ENCODE assay signal across 14 cellular contexts in genomic region chr3:186143280-186143679, GRCh38.
"Had no signal": no experiment of that assay in that cellular context is flagged by ENCODE, and none has a peak within 500 bp of the region (broad histone marks: within the 10 kb centered on the region; RNA-seq: fewer than 3 reads in every experiment).

No MANE protein-coding gene starts in this region.

- H3K4me1 ChIP-seq: gastroesophageal sphincter, left lung, transverse colon had no signal

- ATAC-seq: gastroesophageal sphincter; left lung; natural killer cell; stimulated activated naive B cell treated with anti-CD40 and anti-IgM and Interleukin-4, amounts not matched to agents 10 μg/mL and 1 μg/mL and 100 μg/mL, for 72 hours had no signal

- H3K4me1 Mint-ChIP-seq: activated B cell treated with CpG ODN at 0.5 μM for 24 hours; activated CD4-positive, alpha-beta T cell treated with anti-CD3 and anti-CD28 coated beads, Interleukin-2, amount 10 ng/mL, durations not matched to agents 7 days and 5 days; natural killer cell had no signal

- H3K27me3 ChIP-seq: gastroesophageal sphincter, hepatocyte, left lung, transverse colon had no signal

- H3K27ac Mint-ChIP-seq: activated B cell treated with CpG ODN at 0.5 μM for 24 hours; activated CD4-positive, alpha-beta T cell treated with anti-CD3 and anti-CD28 coated beads, Interleukin-2, amount 10 ng/mL, durations not matched to agents 7 days and 5 days; activated naive CD8-positive, alpha-beta T cell treated with anti-CD3 and anti-CD28 coated beads for 36 hours; natural killer cell; stimulated activated naive B cell treated with anti-CD40 and anti-IgM and Interleukin-4, amounts not matched to agents 10 μg/mL and 1 μg/mL and 100 μg/mL, for 72 hours had no signal

- H3K4me3 ChIP-seq: gastroesophageal sphincter, hepatocyte, left lung, transverse colon had no signal

- H3K27ac ChIP-seq: gastroesophageal sphincter, hepatocyte, left lung, transverse colon had no signal

- H3K9me3 ChIP-seq: gastroesophageal sphincter, left lung, transverse colon had no signal

- DNase-seq: activated B cell treated with CpG ODN at 0.5 μM for 24 hours; activated CD4-positive, alpha-beta T cell treated with anti-CD3 and anti-CD28 coated beads, Interleukin-2, amount 10 ng/mL, durations not matched to agents 7 days and 5 days; activated CD8-positive, alpha-beta memory T cell treated with anti-CD3 and anti-CD28 coated beads, Interleukin-2, amount 50 U/mL, for 48 hours; activated gamma-delta T cell treated with Interleukin-2 at 50 U/mL for 16 hours; activated naive CD8-positive, alpha-beta T cell treated with anti-CD3 and anti-CD28 coated beads for 36 hours; aorta; left lung; mammary epithelial cell; natural killer cell; stimulated activated CD4-positive, alpha-beta T cell treated with anti-CD3 and anti-CD28 coated beads, Interleukin-2, amount 100 ng/mL, for 48 hours; stimulated activated naive B cell treated with anti-CD40 and anti-IgM and Interleukin-4, amounts not matched to agents 10 μg/mL and 1 μg/mL and 100 μg/mL, for 72 hours; transverse colon had no signal

- H3K4me3 Mint-ChIP-seq: activated B cell treated with CpG ODN at 0.5 μM for 24 hours; activated CD4-positive, alpha-beta T cell treated with anti-CD3 and anti-CD28 coated beads, Interleukin-2, amount 10 ng/mL, durations not matched to agents 7 days and 5 days; activated naive CD8-positive, alpha-beta T cell treated with anti-CD3 and anti-CD28 coated beads for 36 hours; natural killer cell; stimulated activated naive B cell treated with anti-CD40 and anti-IgM and Interleukin-4, amounts not matched to agents 10 μg/mL and 1 μg/mL and 100 μg/mL, for 72 hours had no signal

- H3K36me3 ChIP-seq: left lung, transverse colon had no signal

- H3K36me3 Mint-ChIP-seq: activated naive CD8-positive, alpha-beta T cell treated with anti-CD3 and anti-CD28 coated beads for 36 hours; natural killer cell; stimulated activated naive B cell treated with anti-CD40 and anti-IgM and Interleukin-4, amounts not matched to agents 10 μg/mL and 1 μg/mL and 100 μg/mL, for 72 hours had no signal

- H3K9me3 Mint-ChIP-seq: activated B cell treated with CpG ODN at 0.5 μM for 24 hours; activated CD4-positive, alpha-beta T cell treated with anti-CD3 and anti-CD28 coated beads, Interleukin-2, amount 10 ng/mL, durations not matched to agents 7 days and 5 days; activated naive CD8-positive, alpha-beta T cell treated with anti-CD3 and anti-CD28 coated beads for 36 hours; natural killer cell; stimulated activated naive B cell treated with anti-CD40 and anti-IgM and Interleukin-4, amounts not matched to agents 10 μg/mL and 1 μg/mL and 100 μg/mL, for 72 hours had no signal
